ENCODE assay signal across 1 cellular context in the genomic region with DNA sequence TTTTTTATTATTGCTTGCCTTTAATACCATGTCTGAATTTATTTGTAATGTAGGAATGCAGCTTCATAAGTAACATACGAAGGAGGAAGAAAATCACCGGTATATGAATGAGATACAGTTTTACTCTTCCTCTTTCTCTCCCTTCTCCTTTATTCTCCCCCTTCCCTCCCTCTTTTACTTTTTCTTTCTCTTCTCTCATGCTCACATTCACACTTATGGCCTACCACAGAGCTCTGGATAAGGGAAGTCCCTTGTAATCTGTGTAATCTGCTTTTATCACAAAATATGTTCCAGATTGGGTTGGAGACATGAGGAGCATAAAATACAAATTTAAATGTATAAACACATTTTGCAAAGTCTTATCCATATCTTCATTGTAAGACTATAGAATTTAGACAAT.
TF ChIP-seq lines count a peak whose summit lies in the region.

No MANE protein-coding gene starts in this region.

TF ChIP-seq in GM12878, 131 proteins besides CTCF, POLR2A, EP300 and RAD21:
- TF ChIP-seq KDM1A (IDR thresholded peaks at IDR 0.05; ENCODE audit: borderline replicate concordance) = no peak
- no peak for TF ChIP-seq JUNB (IDR thresholded peaks at IDR 0.05)
- no peak for TF ChIP-seq ZZZ3 (IDR thresholded peaks at IDR 0.05; ENCODE audit: control insufficient read depth, insufficient read length, low read depth)
- TF ChIP-seq, protein P1, sequence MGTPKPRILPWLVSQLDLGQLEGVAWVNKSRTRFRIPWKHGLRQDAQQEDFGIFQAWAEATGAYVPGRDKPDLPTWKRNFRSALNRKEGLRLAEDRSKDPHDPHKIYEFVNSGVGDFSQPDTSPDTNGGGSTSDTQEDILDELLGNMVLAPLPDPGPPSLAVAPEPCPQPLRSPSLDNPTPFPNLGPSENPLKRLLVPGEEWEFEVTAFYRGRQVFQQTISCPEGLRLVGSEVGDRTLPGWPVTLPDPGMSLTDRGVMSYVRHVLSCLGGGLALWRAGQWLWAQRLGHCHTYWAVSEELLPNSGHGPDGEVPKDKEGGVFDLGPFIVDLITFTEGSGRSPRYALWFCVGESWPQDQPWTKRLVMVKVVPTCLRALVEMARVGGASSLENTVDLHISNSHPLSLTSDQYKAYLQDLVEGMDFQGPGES (IDR thresholded peaks at IDR 0.05) = no peak
- TF ChIP-seq, protein P2, sequence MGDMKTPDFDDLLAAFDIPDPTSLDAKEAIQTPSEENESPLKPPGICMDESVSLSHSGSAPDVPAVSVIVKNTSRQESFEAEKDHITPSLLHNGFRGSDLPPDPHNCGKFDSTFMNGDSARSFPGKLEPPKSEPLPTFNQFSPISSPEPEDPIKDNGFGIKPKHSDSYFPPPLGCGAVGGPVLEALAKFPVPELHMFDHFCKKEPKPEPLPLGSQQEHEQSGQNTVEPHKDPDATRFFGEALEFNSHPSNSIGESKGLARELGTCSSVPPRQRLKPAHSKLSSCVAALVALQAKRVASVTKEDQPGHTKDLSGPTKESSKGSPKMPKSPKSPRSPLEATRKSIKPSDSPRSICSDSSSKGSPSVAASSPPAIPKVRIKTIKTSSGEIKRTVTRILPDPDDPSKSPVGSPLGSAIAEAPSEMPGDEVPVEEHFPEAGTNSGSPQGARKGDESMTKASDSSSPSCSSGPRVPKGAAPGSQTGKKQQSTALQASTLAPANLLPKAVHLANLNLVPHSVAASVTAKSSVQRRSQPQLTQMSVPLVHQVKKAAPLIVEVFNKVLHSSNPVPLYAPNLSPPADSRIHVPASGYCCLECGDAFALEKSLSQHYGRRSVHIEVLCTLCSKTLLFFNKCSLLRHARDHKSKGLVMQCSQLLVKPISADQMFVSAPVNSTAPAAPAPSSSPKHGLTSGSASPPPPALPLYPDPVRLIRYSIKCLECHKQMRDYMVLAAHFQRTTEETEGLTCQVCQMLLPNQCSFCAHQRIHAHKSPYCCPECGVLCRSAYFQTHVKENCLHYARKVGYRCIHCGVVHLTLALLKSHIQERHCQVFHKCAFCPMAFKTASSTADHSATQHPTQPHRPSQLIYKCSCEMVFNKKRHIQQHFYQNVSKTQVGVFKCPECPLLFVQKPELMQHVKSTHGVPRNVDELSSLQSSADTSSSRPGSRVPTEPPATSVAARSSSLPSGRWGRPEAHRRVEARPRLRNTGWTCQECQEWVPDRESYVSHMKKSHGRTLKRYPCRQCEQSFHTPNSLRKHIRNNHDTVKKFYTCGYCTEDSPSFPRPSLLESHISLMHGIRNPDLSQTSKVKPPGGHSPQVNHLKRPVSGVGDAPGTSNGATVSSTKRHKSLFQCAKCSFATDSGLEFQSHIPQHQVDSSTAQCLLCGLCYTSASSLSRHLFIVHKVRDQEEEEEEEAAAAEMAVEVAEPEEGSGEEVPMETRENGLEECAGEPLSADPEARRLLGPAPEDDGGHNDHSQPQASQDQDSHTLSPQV (IDR thresholded peaks at IDR 0.05) = no peak
- TF ChIP-seq SRF (IDR thresholded peaks at IDR 0.05; ENCODE audit: low read depth in 2 of 2, low read length in 2 of 2) = no peak
- TF ChIP-seq, protein P3, sequence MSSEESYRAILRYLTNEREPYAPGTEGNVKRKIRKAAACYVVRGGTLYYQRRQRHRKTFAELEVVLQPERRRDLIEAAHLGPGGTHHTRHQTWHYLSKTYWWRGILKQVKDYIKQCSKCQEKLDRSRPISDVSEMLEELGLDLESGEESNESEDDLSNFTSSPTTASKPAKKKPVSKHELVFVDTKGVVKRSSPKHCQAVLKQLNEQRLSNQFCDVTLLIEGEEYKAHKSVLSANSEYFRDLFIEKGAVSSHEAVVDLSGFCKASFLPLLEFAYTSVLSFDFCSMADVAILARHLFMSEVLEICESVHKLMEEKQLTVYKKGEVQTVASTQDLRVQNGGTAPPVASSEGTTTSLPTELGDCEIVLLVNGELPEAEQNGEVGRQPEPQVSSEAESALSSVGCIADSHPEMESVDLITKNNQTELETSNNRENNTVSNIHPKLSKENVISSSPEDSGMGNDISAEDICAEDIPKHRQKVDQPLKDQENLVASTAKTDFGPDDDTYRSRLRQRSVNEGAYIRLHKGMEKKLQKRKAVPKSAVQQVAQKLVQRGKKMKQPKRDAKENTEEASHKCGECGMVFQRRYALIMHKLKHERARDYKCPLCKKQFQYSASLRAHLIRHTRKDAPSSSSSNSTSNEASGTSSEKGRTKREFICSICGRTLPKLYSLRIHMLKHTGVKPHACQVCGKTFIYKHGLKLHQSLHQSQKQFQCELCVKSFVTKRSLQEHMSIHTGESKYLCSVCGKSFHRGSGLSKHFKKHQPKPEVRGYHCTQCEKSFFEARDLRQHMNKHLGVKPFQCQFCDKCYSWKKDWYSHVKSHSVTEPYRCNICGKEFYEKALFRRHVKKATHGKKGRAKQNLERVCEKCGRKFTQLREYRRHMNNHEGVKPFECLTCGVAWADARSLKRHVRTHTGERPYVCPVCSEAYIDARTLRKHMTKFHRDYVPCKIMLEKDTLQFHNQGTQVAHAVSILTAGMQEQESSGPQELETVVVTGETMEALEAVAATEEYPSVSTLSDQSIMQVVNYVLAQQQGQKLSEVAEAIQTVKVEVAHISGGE (CRISPR knock-in tag; IDR thresholded peaks at IDR 0.05) = no peak
- TF ChIP-seq RUNX3 (IDR thresholded peaks at IDR 0.05; ENCODE audit: low read length) = no peak
- no peak for TF ChIP-seq BCL11A (IDR thresholded peaks at IDR 0.05; ENCODE audit: low read depth, low read length)
- no peak for TF ChIP-seq DPF2 (IDR thresholded peaks at IDR 0.05)
- no peak for TF ChIP-seq BRCA1 (IDR thresholded peaks at IDR 0.05; ENCODE audit: low read depth, low read length)
- TF ChIP-seq, protein P4, sequence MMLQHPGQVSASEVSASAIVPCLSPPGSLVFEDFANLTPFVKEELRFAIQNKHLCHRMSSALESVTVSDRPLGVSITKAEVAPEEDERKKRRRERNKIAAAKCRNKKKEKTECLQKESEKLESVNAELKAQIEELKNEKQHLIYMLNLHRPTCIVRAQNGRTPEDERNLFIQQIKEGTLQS (IDR thresholded peaks at IDR 0.05; ENCODE audit: borderline replicate concordance, extremely low read depth, low read depth, low read length) = no peak
- no peak for TF ChIP-seq CREB1 (IDR thresholded peaks at IDR 0.05; ENCODE audit: low read depth)
- TF ChIP-seq, protein P5, sequence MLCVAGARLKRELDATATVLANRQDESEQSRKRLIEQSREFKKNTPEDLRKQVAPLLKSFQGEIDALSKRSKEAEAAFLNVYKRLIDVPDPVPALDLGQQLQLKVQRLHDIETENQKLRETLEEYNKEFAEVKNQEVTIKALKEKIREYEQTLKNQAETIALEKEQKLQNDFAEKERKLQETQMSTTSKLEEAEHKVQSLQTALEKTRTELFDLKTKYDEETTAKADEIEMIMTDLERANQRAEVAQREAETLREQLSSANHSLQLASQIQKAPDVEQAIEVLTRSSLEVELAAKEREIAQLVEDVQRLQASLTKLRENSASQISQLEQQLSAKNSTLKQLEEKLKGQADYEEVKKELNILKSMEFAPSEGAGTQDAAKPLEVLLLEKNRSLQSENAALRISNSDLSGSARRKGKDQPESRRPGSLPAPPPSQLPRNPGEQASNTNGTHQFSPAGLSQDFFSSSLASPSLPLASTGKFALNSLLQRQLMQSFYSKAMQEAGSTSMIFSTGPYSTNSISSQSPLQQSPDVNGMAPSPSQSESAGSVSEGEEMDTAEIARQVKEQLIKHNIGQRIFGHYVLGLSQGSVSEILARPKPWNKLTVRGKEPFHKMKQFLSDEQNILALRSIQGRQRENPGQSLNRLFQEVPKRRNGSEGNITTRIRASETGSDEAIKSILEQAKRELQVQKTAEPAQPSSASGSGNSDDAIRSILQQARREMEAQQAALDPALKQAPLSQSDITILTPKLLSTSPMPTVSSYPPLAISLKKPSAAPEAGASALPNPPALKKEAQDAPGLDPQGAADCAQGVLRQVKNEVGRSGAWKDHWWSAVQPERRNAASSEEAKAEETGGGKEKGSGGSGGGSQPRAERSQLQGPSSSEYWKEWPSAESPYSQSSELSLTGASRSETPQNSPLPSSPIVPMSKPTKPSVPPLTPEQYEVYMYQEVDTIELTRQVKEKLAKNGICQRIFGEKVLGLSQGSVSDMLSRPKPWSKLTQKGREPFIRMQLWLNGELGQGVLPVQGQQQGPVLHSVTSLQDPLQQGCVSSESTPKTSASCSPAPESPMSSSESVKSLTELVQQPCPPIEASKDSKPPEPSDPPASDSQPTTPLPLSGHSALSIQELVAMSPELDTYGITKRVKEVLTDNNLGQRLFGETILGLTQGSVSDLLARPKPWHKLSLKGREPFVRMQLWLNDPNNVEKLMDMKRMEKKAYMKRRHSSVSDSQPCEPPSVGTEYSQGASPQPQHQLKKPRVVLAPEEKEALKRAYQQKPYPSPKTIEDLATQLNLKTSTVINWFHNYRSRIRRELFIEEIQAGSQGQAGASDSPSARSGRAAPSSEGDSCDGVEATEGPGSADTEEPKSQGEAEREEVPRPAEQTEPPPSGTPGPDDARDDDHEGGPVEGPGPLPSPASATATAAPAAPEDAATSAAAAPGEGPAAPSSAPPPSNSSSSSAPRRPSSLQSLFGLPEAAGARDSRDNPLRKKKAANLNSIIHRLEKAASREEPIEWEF (IDR thresholded peaks at IDR 0.05; ENCODE audit: insufficient replicate concordance, low read depth, low read length) = no peak
- TF ChIP-seq, protein P6, sequence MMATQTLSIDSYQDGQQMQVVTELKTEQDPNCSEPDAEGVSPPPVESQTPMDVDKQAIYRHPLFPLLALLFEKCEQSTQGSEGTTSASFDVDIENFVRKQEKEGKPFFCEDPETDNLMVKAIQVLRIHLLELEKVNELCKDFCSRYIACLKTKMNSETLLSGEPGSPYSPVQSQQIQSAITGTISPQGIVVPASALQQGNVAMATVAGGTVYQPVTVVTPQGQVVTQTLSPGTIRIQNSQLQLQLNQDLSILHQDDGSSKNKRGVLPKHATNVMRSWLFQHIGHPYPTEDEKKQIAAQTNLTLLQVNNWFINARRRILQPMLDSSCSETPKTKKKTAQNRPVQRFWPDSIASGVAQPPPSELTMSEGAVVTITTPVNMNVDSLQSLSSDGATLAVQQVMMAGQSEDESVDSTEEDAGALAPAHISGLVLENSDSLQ (IDR thresholded peaks at IDR 0.05) = no peak
- TF ChIP-seq HDGF (IDR thresholded peaks at IDR 0.05) = no peak
- TF ChIP-seq, protein P7, sequence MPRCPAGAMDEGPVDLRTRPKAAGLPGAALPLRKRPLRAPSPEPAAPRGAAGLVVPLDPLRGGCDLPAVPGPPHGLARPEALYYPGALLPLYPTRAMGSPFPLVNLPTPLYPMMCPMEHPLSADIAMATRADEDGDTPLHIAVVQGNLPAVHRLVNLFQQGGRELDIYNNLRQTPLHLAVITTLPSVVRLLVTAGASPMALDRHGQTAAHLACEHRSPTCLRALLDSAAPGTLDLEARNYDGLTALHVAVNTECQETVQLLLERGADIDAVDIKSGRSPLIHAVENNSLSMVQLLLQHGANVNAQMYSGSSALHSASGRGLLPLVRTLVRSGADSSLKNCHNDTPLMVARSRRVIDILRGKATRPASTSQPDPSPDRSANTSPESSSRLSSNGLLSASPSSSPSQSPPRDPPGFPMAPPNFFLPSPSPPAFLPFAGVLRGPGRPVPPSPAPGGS (IDR thresholded peaks at IDR 0.05; ENCODE audit: borderline replicate concordance, insufficient read depth, low read depth, low read length, poor library complexity, severe bottlenecking) = no peak
- TF ChIP-seq FOXK2 (IDR thresholded peaks at IDR 0.05) = no peak
